19 cellular contexts compared by ENCODE assay signal in genomic region chr3:14540209-14540575, GRCh38. TPM values are rescaled to one million over a fixed set of nuclear protein-coding genes. Genes with fewer than 3 reads are reported as not detected.
DNase-seq lines count a peak whose midpoint lies in the region; ATAC-seq and TF ChIP-seq lines count a peak whose summit lies in the region.
"Had no signal": no experiment of that assay in that cellular context is flagged by ENCODE, and none has a peak within 500 bp of the region (broad histone marks: within the 10 kb centered on the region; RNA-seq: fewer than 3 reads in every experiment).

TSS of gene GRIP2 (minus strand) at chr3:14540342. CDS start at chr3:14540308, 34 bp downstream.

- no peak for TF ChIP-seq RAD21 in SK-N-SH (IDR thresholded peaks at IDR 0.05; ENCODE audit: low read length)

- H3K36me3 ChIP-seq in SK-N-SH (replicated peaks in 1 of 2; ENCODE audit: control insufficient read depth in 1 of 2, insufficient read depth in 2 of 2, low read length in 1 of 2), result no peaks in the 10 kb centered on the region
- H3K36me3 ChIP-seq in thoracic aorta, result no peaks in the 10 kb centered on the region
- H3K36me3 ChIP-seq in colonic mucosa, result no peaks in the 10 kb centered on the region
- H3K36me3 ChIP-seq: upper lobe of right lung had no signal

- H3K4me1 ChIP-seq in SK-N-SH (ENCODE audit: control insufficient read depth in 1 of 2, insufficient read depth in 2 of 2, low read depth in 1 of 2, low read length in 1 of 2), result peaks cover 0 to 36% of the 10 kb centered on the region in 2 experiments; a peak in 1 of 4 replicates
- peaks cover 0 to 9% of the 10 kb centered on the region in 2 donors for H3K4me1 ChIP-seq in thoracic aorta (ENCODE audit: control insufficient read depth in 1 of 2, low read depth in 2 of 2)
- no peaks in the 10 kb centered on the region for H3K4me1 ChIP-seq in colonic mucosa
- H3K4me1 ChIP-seq: upper lobe of right lung had no signal

- H3K79me2 ChIP-seq in SK-N-SH (ENCODE audit: insufficient read depth), result no peaks in the 10 kb centered on the region

- ATAC-seq in Right ventricle myocardium superior (ENCODE audit: poor library complexity) (peak; percentile 86), thoracic aorta (ENCODE audit: insufficient number of reproducible peaks, low FRiP score, low read depth) (no peak)
- ATAC-seq: GM12878; stimulated activated naive CD8-positive, alpha-beta T cell treated with anti-CD3 and anti-CD28 coated beads, Interleukin-15, amount 100 ng/mL, for 72 hours; upper lobe of right lung had no signal

- no peak for TF ChIP-seq CTCF in SK-N-SH (IDR thresholded peaks at IDR 0.05)
- TF ChIP-seq CTCF in nephron (IDR thresholded peaks at IDR 0.05; ENCODE audit: unreplicated experiment in 3 of 3), result no peak
- no peak for TF ChIP-seq CTCF in thoracic aorta (IDR thresholded peaks at IDR 0.05)
- TF ChIP-seq CTCF in colonic mucosa (IDR thresholded peaks at IDR 0.05), result no peak
- no peak for TF ChIP-seq CTCF in type B pancreatic cell (conservative IDR thresholded peaks at IDR 0.05)
- no peak for TF ChIP-seq CTCF in mesothelial cell of epicardium (IDR thresholded peaks at IDR 0.05; ENCODE audit: unreplicated experiment)

- H3K4me2 ChIP-seq in SK-N-SH, result peak within 1 kb of the TSS; percentile 24; the same call in 1 of the 2 replicates

- H3F3A ChIP-seq in SK-N-SH (replicated peaks; ENCODE audit: insufficient read depth), result no peaks in the 10 kb centered on the region

- H3K27ac Mint-ChIP-seq in nephron, result no peak within 1 kb of the TSS
- H3K27ac Mint-ChIP-seq in type B pancreatic cell, result no peak within 1 kb of the TSS
- H3K27ac Mint-ChIP-seq in mesothelial cell of epicardium, result no peak within 1 kb of the TSS
- H3K27ac Mint-ChIP-seq: activated naive CD8-positive, alpha-beta T cell; activated T-helper 1 cell treated with anti-CD3 and anti-CD28 coated beads, Interleukin-12 subunit alpha, Interleukin-12 subunit beta, Interleukin-2, Interleukin-4 antibody, amounts not matched to agents 30 ng/mL and 10 ng/mL and 1 ng/mL, durations not matched to agents 14 hours and 24 hours and 36 hours had no signal

- H4K20me1 ChIP-seq in SK-N-SH (ENCODE audit: insufficient read depth), result no peaks in the 10 kb centered on the region

- H3K4me1 Mint-ChIP-seq in nephron, result peaks cover 20% of the 10 kb centered on the region
- H3K4me1 Mint-ChIP-seq in type B pancreatic cell (ENCODE audit: unreplicated experiment), result no peaks in the 10 kb centered on the region
- H3K4me1 Mint-ChIP-seq in mesothelial cell of epicardium, result peaks cover 3% of the 10 kb centered on the region
- H3K4me1 Mint-ChIP-seq: stimulated activated naive CD8-positive, alpha-beta T cell treated with anti-CD3 and anti-CD28 coated beads, Interleukin-15, amount 100 ng/mL, for 72 hours had no signal

- no peaks in the 10 kb centered on the region for H3K9me3 Mint-ChIP-seq in nephron
- no peaks in the 10 kb centered on the region for H3K9me3 Mint-ChIP-seq in type B pancreatic cell
- H3K9me3 Mint-ChIP-seq in mesothelial cell of epicardium, result no peaks in the 10 kb centered on the region
- H3K9me3 Mint-ChIP-seq: activated T-helper 1 cell treated with anti-CD3 and anti-CD28 coated beads, Interleukin-12 subunit alpha, Interleukin-12 subunit beta, Interleukin-2, Interleukin-4 antibody, amounts not matched to agents 30 ng/mL and 10 ng/mL and 1 ng/mL, durations not matched to agents 14 hours and 24 hours and 36 hours; stimulated activated naive CD8-positive, alpha-beta T cell treated with anti-CD3 and anti-CD28 coated beads, Interleukin-15, amount 100 ng/mL, for 72 hours had no signal

- DNase-seq in SK-N-SH (peak; percentile 88), Right ventricle myocardium superior (peak; percentile 69), thoracic aorta (ENCODE audit: low spot score) (no peak), colonic mucosa (no peak), type B pancreatic cell (ENCODE audit: extremely low spot score, unreplicated experiment) (no peak), mesothelial cell of epicardium (ENCODE audit: low spot score in 2 of 2, unreplicated experiment in 2 of 2) (no peak)
- DNase-seq: DMS53; NCI-H1105; NCI-H2107; NCI-H510A treated with DMSO at 0.1 percent for 48 hours; stimulated activated CD4-positive, alpha-beta T cell treated with anti-CD3 and anti-CD28 coated beads, Interleukin-4, amount 100 ng/mL, for 24 hours; stimulated activated naive CD8-positive, alpha-beta T cell treated with anti-CD3 and anti-CD28 coated beads, Interleukin-15, amount 100 ng/mL, for 72 hours; upper lobe of right lung had no signal

- intact Hi-C loops in Right ventricle myocardium superior (cut with DNase I) (no loop called here), colonic mucosa (cut with DNase I) (no loop called here)

- TF ChIP-seq EP300 in SK-N-SH (IDR thresholded peaks at IDR 0.05; ENCODE audit: borderline replicate concordance in 1 of 2, low read depth in 1 of 2, low read length in 1 of 2), result no peak

- H3K4me3 ChIP-seq in SK-N-SH (ENCODE audit: low read depth in 2 of 2, low read length in 1 of 2) (peak within 1 kb of the TSS in 1 of 2 experiments; percentile 44; a peak in 2 of 4 replicates), thoracic aorta (peak within 1 kb of the TSS; percentile 56), colonic mucosa (no peak within 1 kb of the TSS)
- H3K4me3 ChIP-seq: GM12878, upper lobe of right lung had no signal

- no peaks in the 10 kb centered on the region; the same call in 1 of the 2 replicates for H3K27me3 ChIP-seq in SK-N-SH (ENCODE audit: insufficient read depth)
- H3K27me3 ChIP-seq in thoracic aorta (replicated peaks; ENCODE audit: insufficient read depth), result no peaks in the 10 kb centered on the region
- H3K27me3 ChIP-seq in colonic mucosa, result no peaks in the 10 kb centered on the region

- H2AFZ ChIP-seq in SK-N-SH (ENCODE audit: low read depth), result no peak within 1 kb of the TSS

- H3K27ac ChIP-seq in SK-N-SH (ENCODE audit: low read depth in 2 of 2, low read length in 1 of 2) (no peak within 1 kb of the TSS; a peak in 1 of 4 replicates), thoracic aorta (no peak within 1 kb of the TSS), colonic mucosa (no peak within 1 kb of the TSS)
- H3K27ac ChIP-seq: RWPE1, upper lobe of right lung had no signal

- CTCF ChIA-PET in SK-N-SH (lab: Yijun Ruan, JAX), result interaction anchor here (0.9 to 10.1 kb wide), 5 partner anchors 8 to 279 kb away, joined by 3 to 91 read pairs (median 5); no protein-coding TSS in a partner anchor

- H3K27me3 Mint-ChIP-seq in nephron (ENCODE audit: low read depth), result no peaks in the 10 kb centered on the region
- peaks cover 3% of the 10 kb centered on the region for H3K27me3 Mint-ChIP-seq in type B pancreatic cell
- H3K27me3 Mint-ChIP-seq in mesothelial cell of epicardium (ENCODE audit: low read depth), result peaks cover 24% of the 10 kb centered on the region
- H3K27me3 Mint-ChIP-seq: activated naive CD8-positive, alpha-beta T cell; stimulated activated naive CD8-positive, alpha-beta T cell treated with anti-CD3 and anti-CD28 coated beads, Interleukin-15, amount 100 ng/mL, for 72 hours had no signal

- H3K4me3 Mint-ChIP-seq in nephron (peak within 1 kb of the TSS; percentile 21 to 81 (median 76)), type B pancreatic cell (no peak within 1 kb of the TSS), mesothelial cell of epicardium (no peak within 1 kb of the TSS)
- H3K4me3 Mint-ChIP-seq: activated naive CD8-positive, alpha-beta T cell; activated T-helper 1 cell treated with anti-CD3 and anti-CD28 coated beads, Interleukin-12 subunit alpha, Interleukin-12 subunit beta, Interleukin-2, Interleukin-4 antibody, amounts not matched to agents 30 ng/mL and 10 ng/mL and 1 ng/mL, durations not matched to agents 14 hours and 24 hours and 36 hours; stimulated activated naive CD8-positive, alpha-beta T cell treated with anti-CD3 and anti-CD28 coated beads, Interleukin-15, amount 100 ng/mL, for 72 hours had no signal

- H3K36me3 Mint-ChIP-seq in nephron (ENCODE audit: low read depth) (no peaks in the 10 kb centered on the region), type B pancreatic cell (no peaks in the 10 kb centered on the region), mesothelial cell of epicardium (no peaks in the 10 kb centered on the region)
- H3K36me3 Mint-ChIP-seq: activated naive CD8-positive, alpha-beta T cell had no signal

- H3K9ac ChIP-seq in SK-N-SH (no peak within 1 kb of the TSS), colonic mucosa (ENCODE audit: low read depth in 2 of 2, low read length in 2 of 2) (no peak within 1 kb of the TSS)

- no peaks in the 10 kb centered on the region for H3K9me3 ChIP-seq in SK-N-SH
- H3K9me3 ChIP-seq in thoracic aorta, result no peaks in the 10 kb centered on the region
- no peaks in the 10 kb centered on the region for H3K9me3 ChIP-seq in colonic mucosa
- H3K9me3 ChIP-seq: upper lobe of right lung had no signal

- POLR2A ChIA-PET in SK-N-SH (lab: Yijun Ruan, JAX), result no interaction called here

- WGBS in SK-N-SH (ENCODE audit: low lambda C conversion rate), result 3% methylated on average over 6 of the region's 9 CpGs

- H3K9me2 ChIP-seq in SK-N-SH, result no peaks in the 10 kb centered on the region

TF ChIP-seq in SK-N-SH, 30 proteins besides CTCF, POLR2A, EP300 and RAD21:
- TF ChIP-seq MXI1 (IDR thresholded peaks at IDR 0.05; ENCODE audit: low read depth, low read length), result peak; percentile 77
- TF ChIP-seq RCOR1 (IDR thresholded peaks at IDR 0.05; ENCODE audit: low read length), result no peak

RNA-seq across cellular contexts. Expression of gene GRIP2, which starts in this region (rescaled TPM):
- 0.15 and 0.26 TPM in 2 replicates for polyA plus RNA-seq in SK-N-SH (2012; rRNA removed)
- polyA plus RNA-seq in SK-N-SH (2012; cell fraction: cytosol; rRNA removed), result 0.12 and 0.15 TPM in 2 replicates
- 0.55 and 0.83 TPM in 2 replicates for polyA plus RNA-seq in SK-N-SH (2012; cell fraction: nucleus; rRNA removed)
- total RNA-seq in Right ventricle myocardium superior, result 40.1 TPM
- total RNA-seq in thoracic aorta, result 1 to 10 TPM; 1.5 to 4.2 TPM
- total RNA-seq in colonic mucosa, result under 1 TPM; 0.47 to 0.53 TPM
- total RNA-seq in type B pancreatic cell (ENCODE audit: low replicate concordance), result 2.7 and 5.6 TPM in 2 replicates
- total RNA-seq in mesothelial cell of epicardium, result 1.0 to 1.1 TPM (median 1.0 TPM) in 3 replicates
- total RNA-seq: activated CD8-positive, alpha-beta memory T cell treated with anti-CD3 and anti-CD28 coated beads for 36 hours; activated T-helper 1 cell treated with anti-CD3 and anti-CD28 coated beads, Interleukin-12 subunit alpha, Interleukin-12 subunit beta, Interleukin-2, Interleukin-4 antibody, amounts not matched to agents 30 ng/mL and 10 ng/mL and 1 ng/mL, durations not matched to agents 14 hours and 24 hours and 36 hours; GM12878 had no signal
- polyA plus RNA-seq: GM12878 had no signal

Comparison
In these comparisons a context has a peak if more than half of its experiments do, and no peak if none do; other contexts are left out.
1. Peak in DNase-seq and H3K4me2 ChIP-seq in SK-N-SH; RNA of the gene not detected or under 1 TPM.
2. H3K4me3 Mint-ChIP-seq: peak in nephron (3 of 3); none in type B pancreatic cell (single experiment) and mesothelial cell of epicardium (single experiment).